In the genomic region with DNA sequence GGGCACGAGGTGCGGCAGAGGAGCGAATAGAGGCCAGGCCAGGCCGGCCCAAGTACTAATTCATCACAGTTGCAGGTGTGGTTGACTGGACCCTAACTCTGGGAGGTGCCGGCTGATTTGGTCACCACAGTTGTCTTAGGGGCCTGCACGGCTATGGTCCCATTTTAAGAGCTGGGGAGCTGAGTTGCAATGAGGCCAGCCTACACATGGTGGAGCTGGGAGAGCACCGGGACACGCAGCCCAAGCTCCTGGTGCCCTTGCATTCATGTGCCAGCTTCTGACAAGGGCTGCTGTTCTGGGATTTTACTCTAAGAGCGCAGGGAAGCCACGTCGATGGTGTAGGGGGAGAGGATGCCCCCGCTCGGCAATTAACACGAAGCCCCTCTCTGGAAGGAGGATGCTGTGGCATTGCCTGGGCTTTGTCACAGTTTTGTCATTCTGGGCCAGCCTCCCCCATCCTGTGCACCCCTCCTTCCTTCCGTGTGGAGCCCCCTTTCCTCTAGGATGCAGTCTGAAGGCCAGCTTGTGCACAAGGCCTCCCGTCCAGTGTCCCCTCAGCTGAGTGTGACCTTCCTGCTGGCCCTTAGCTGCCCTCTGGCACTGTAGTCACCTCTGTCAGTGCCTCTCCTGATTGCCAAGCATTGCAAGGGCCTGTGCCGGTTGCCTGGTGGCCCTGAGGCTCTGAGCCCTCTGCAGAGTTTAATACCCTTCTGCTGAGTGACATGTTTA, we compare ENCODE assay signal across 16 cellular contexts.
"Had no signal": no experiment of that assay in that cellular context is flagged by ENCODE, and none has a peak within 500 bp of the region (broad histone marks: within the 10 kb centered on the region; RNA-seq: fewer than 3 reads in every experiment).

No MANE protein-coding gene starts in this region.

- H3K4me3 Mint-ChIP-seq: activated B cell treated with CpG ODN at 0.5 μM for 24 hours; activated CD4-positive, alpha-beta T cell treated with anti-CD3 and anti-CD28 coated beads, Interleukin-2, amount 10 ng/mL, durations not matched to agents 7 days and 5 days; activated naive CD4-positive, alpha-beta T cell treated with anti-CD3 and anti-CD28 coated beads for 36 hours; activated T-helper 17 cell treated with anti-CD3 and anti-CD28 coated beads, Interleukin-2, amount 50 U/mL, for 72 hours; naive B cell had no signal

- H3K36me3 ChIP-seq: gastroesophageal sphincter, stomach had no signal

- DNase-seq: activated B cell treated with CpG ODN at 0.5 μM for 24 hours; activated CD4-positive, alpha-beta T cell treated with anti-CD3 and anti-CD28 coated beads, Interleukin-2, amount 10 ng/mL, durations not matched to agents 7 days and 5 days; activated CD8-positive, alpha-beta memory T cell treated with anti-CD3 and anti-CD28 coated beads for 24 hours; activated naive CD4-positive, alpha-beta T cell treated with anti-CD3 and anti-CD28 coated beads for 36 hours; effector CD4-positive, alpha-beta T cell; naive B cell; occipital lobe; stimulated activated CD4-positive, alpha-beta T cell treated with anti-CD3 and anti-CD28 coated beads, Interleukin-4, amount 100 ng/mL, for 24 hours; stomach; T1000 had no signal

- H3K27ac ChIP-seq: coronary artery, gastroesophageal sphincter, stomach had no signal

- H3K9me3 ChIP-seq: gastroesophageal sphincter, stomach had no signal

- H3K9me3 Mint-ChIP-seq: activated B cell treated with CpG ODN at 0.5 μM for 24 hours; activated CD4-positive, alpha-beta T cell treated with anti-CD3 and anti-CD28 coated beads, Interleukin-2, amount 10 ng/mL, durations not matched to agents 7 days and 5 days; activated naive CD4-positive, alpha-beta T cell treated with anti-CD3 and anti-CD28 coated beads for 36 hours; activated T-helper 17 cell treated with anti-CD3 and anti-CD28 coated beads, Interleukin-2, amount 50 U/mL, for 72 hours had no signal

- H3K27me3 ChIP-seq: gastroesophageal sphincter, stomach had no signal

- FAIRE-seq: astrocyte, urothelium cell line had no signal

- H3K36me3 Mint-ChIP-seq: naive B cell had no signal

- ATAC-seq: activated T-helper 17 cell treated with anti-CD3 and anti-CD28 coated beads, Interleukin-2, amount 50 U/mL, for 72 hours; gastroesophageal sphincter had no signal

- H3K4me1 Mint-ChIP-seq: activated B cell treated with CpG ODN at 0.5 μM for 24 hours; activated CD4-positive, alpha-beta T cell treated with anti-CD3 and anti-CD28 coated beads, Interleukin-2, amount 10 ng/mL, durations not matched to agents 7 days and 5 days; activated T-helper 17 cell treated with anti-CD3 and anti-CD28 coated beads, Interleukin-2, amount 50 U/mL, for 72 hours; naive B cell had no signal

- H3K27ac Mint-ChIP-seq: activated B cell treated with CpG ODN at 0.5 μM for 24 hours; activated CD4-positive, alpha-beta T cell treated with anti-CD3 and anti-CD28 coated beads, Interleukin-2, amount 10 ng/mL, durations not matched to agents 7 days and 5 days; activated naive CD4-positive, alpha-beta T cell treated with anti-CD3 and anti-CD28 coated beads for 36 hours; activated T-helper 17 cell treated with anti-CD3 and anti-CD28 coated beads, Interleukin-2, amount 50 U/mL, for 72 hours; naive B cell had no signal

- H3K4me3 ChIP-seq: coronary artery, gastroesophageal sphincter, lung, stomach had no signal
